Comparison of ENCODE assay signal across 1 cellular context in genomic region chr7:6071406-6071805, GRCh38.
TF ChIP-seq lines count a peak whose summit lies in the region.

No MANE protein-coding gene starts in this region.

TF ChIP-seq in GM23338, 12 proteins besides CTCF, POLR2A, EP300 and RAD21 (continued from another document):
- no peak for TF ChIP-seq ZNF462 (CRISPR knock-in tag; IDR thresholded peaks at IDR 0.05)
- no peak for TF ChIP-seq NANOG (IDR thresholded peaks at IDR 0.05; ENCODE audit: borderline replicate concordance)
- TF ChIP-seq POLR2AphosphoS5 (IDR thresholded peaks at IDR 0.05; ENCODE audit: low read depth), result no peak
- no peak for TF ChIP-seq EZH2phosphoT487 (IDR thresholded peaks at IDR 0.05; ENCODE audit: unreplicated experiment)
- TF ChIP-seq REST (IDR thresholded peaks at IDR 0.05; ENCODE audit: unreplicated experiment), result no peak
- TF ChIP-seq STAT1 (IDR thresholded peaks at IDR 0.05; ENCODE audit: unreplicated experiment), result no peak
- TF ChIP-seq ZNF331 (CRISPR knock-in tag; IDR thresholded peaks at IDR 0.05; ENCODE audit: low read depth), result no peak
TF ChIP-seq in GM23338: peak in this region for 0.
